ENCODE assay signal across 1 cellular context in genomic region chr1:205318231-205318991, GRCh38.
TF ChIP-seq lines count a peak whose summit lies in the region.

No MANE protein-coding gene starts in this region.

TF ChIP-seq in HepG2, 621 proteins besides CTCF, POLR2A, EP300 and RAD21 (continued from another document and continues in another):
- TF ChIP-seq, protein P1, sequence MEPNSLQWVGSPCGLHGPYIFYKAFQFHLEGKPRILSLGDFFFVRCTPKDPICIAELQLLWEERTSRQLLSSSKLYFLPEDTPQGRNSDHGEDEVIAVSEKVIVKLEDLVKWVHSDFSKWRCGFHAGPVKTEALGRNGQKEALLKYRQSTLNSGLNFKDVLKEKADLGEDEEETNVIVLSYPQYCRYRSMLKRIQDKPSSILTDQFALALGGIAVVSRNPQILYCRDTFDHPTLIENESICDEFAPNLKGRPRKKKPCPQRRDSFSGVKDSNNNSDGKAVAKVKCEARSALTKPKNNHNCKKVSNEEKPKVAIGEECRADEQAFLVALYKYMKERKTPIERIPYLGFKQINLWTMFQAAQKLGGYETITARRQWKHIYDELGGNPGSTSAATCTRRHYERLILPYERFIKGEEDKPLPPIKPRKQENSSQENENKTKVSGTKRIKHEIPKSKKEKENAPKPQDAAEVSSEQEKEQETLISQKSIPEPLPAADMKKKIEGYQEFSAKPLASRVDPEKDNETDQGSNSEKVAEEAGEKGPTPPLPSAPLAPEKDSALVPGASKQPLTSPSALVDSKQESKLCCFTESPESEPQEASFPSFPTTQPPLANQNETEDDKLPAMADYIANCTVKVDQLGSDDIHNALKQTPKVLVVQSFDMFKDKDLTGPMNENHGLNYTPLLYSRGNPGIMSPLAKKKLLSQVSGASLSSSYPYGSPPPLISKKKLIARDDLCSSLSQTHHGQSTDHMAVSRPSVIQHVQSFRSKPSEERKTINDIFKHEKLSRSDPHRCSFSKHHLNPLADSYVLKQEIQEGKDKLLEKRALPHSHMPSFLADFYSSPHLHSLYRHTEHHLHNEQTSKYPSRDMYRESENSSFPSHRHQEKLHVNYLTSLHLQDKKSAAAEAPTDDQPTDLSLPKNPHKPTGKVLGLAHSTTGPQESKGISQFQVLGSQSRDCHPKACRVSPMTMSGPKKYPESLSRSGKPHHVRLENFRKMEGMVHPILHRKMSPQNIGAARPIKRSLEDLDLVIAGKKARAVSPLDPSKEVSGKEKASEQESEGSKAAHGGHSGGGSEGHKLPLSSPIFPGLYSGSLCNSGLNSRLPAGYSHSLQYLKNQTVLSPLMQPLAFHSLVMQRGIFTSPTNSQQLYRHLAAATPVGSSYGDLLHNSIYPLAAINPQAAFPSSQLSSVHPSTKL (CRISPR knock-in tag; IDR thresholded peaks at IDR 0.05): peak; percentile 55
- TF ChIP-seq CAMTA2 (CRISPR knock-in tag; IDR thresholded peaks at IDR 0.05; ENCODE audit: borderline replicate concordance): no peak
- no peak for TF ChIP-seq ZNF704 (CRISPR knock-in tag; IDR thresholded peaks at IDR 0.05; ENCODE audit: borderline replicate concordance)
- no peak for TF ChIP-seq SMAD1 (CRISPR knock-in tag; IDR thresholded peaks at IDR 0.05; ENCODE audit: borderline replicate concordance, low read depth)
- TF ChIP-seq HNF4A (CRISPR knock-in tag; IDR thresholded peaks at IDR 0.05): peak; percentile 21; the same call in 1 of the 2 replicates
- no peak for TF ChIP-seq ZNF276 (CRISPR knock-in tag; IDR thresholded peaks at IDR 0.05; ENCODE audit: low read depth)
- peak; percentile 34; the same call in 1 of the 2 replicates for TF ChIP-seq TARDBP (CRISPR knock-in tag; IDR thresholded peaks at IDR 0.05)
- TF ChIP-seq ZSCAN12 (CRISPR knock-in tag; IDR thresholded peaks at IDR 0.05): no peak
- no peak for TF ChIP-seq MTF2 (CRISPR knock-in tag; IDR thresholded peaks at IDR 0.05; ENCODE audit: borderline replicate concordance)
- TF ChIP-seq SATB2 (CRISPR knock-in tag; IDR thresholded peaks at IDR 0.05): no peak
- no peak for TF ChIP-seq CREB3 (CRISPR knock-in tag; IDR thresholded peaks at IDR 0.05)
- TF ChIP-seq ZFYVE20 (CRISPR knock-in tag; IDR thresholded peaks at IDR 0.05; ENCODE audit: borderline replicate concordance, low read depth): no peak
- TF ChIP-seq RXRA (CRISPR knock-in tag; IDR thresholded peaks at IDR 0.05): no peak; the same call in 1 of the 2 replicates
- no peak for TF ChIP-seq FOXK1 (CRISPR knock-in tag; IDR thresholded peaks at IDR 0.05; ENCODE audit: borderline replicate concordance, low read depth)
- TF ChIP-seq NFKB2 (CRISPR knock-in tag; IDR thresholded peaks at IDR 0.05; ENCODE audit: borderline replicate concordance): no peak
- TF ChIP-seq ZNF550 (CRISPR knock-in tag; IDR thresholded peaks at IDR 0.05; ENCODE audit: borderline replicate concordance): no peak
- TF ChIP-seq CBX2 (IDR thresholded peaks at IDR 0.05; ENCODE audit: low read depth, low read length): no peak
- no peak for TF ChIP-seq CBX2 (CRISPR knock-in tag; IDR thresholded peaks at IDR 0.05; ENCODE audit: low read depth)
- no peak for TF ChIP-seq THYN1 (CRISPR knock-in tag; IDR thresholded peaks at IDR 0.05; ENCODE audit: borderline replicate concordance, low read depth)
- no peak for TF ChIP-seq ZFP36L1 (CRISPR knock-in tag; IDR thresholded peaks at IDR 0.05)
- no peak for TF ChIP-seq HIC2 (CRISPR knock-in tag; IDR thresholded peaks at IDR 0.05; ENCODE audit: low read depth)
- TF ChIP-seq TBX3 (IDR thresholded peaks at IDR 0.05; ENCODE audit: borderline replicate concordance): no peak
- TF ChIP-seq, protein P2, sequence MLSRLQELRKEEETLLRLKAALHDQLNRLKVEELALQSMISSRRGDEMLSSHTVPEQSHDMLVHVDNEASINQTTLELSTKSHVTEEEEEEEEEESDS (CRISPR knock-in tag; IDR thresholded peaks at IDR 0.05; ENCODE audit: borderline replicate concordance): no peak
- TF ChIP-seq ZBTB21 (CRISPR knock-in tag; IDR thresholded peaks at IDR 0.05): no peak
- no peak for TF ChIP-seq E2F2 (CRISPR knock-in tag; IDR thresholded peaks at IDR 0.05; ENCODE audit: borderline replicate concordance)
- no peak for TF ChIP-seq SOX6 (IDR thresholded peaks at IDR 0.05)
- TF ChIP-seq SOX6 (CRISPR knock-in tag; IDR thresholded peaks at IDR 0.05): no peak; the same call in 1 of the 2 replicates
- TF ChIP-seq HDAC2 (CRISPR knock-in tag; IDR thresholded peaks at IDR 0.05): peak; percentile 44; the same call in 1 of the 2 replicates
- no peak for TF ChIP-seq HOXA7 (CRISPR knock-in tag; IDR thresholded peaks at IDR 0.05)
- no peak for TF ChIP-seq ZNF614 (CRISPR knock-in tag; IDR thresholded peaks at IDR 0.05; ENCODE audit: borderline replicate concordance)
- TF ChIP-seq UBTF (CRISPR knock-in tag; IDR thresholded peaks at IDR 0.05): no peak
- TF ChIP-seq TFAP4 (IDR thresholded peaks at IDR 0.05; ENCODE audit: borderline replicate concordance, low read depth): peak; percentile 26; the same call in 1 of the 2 replicates
- TF ChIP-seq PRMT3 (CRISPR knock-in tag; IDR thresholded peaks at IDR 0.05; ENCODE audit: borderline replicate concordance, low read depth): no peak
- TF ChIP-seq MTERF4 (CRISPR knock-in tag; IDR thresholded peaks at IDR 0.05): no peak
- no peak for TF ChIP-seq ZNF616 (CRISPR knock-in tag; IDR thresholded peaks at IDR 0.05; ENCODE audit: low read depth)
- TF ChIP-seq ZMAT5 (CRISPR knock-in tag; IDR thresholded peaks at IDR 0.05; ENCODE audit: borderline replicate concordance, low read depth): no peak
- TF ChIP-seq GRHL1 (CRISPR knock-in tag; conservative IDR thresholded peaks at IDR 0.05): no peak
- no peak for TF ChIP-seq TBL1XR1 (IDR thresholded peaks at IDR 0.05; ENCODE audit: borderline replicate concordance, low read length, partially characterized antibody)
- no peak for TF ChIP-seq DR1 (CRISPR knock-in tag; IDR thresholded peaks at IDR 0.05)
- TF ChIP-seq SIX1 (CRISPR knock-in tag; IDR thresholded peaks at IDR 0.05; ENCODE audit: borderline replicate concordance): no peak; the same call in 1 of the 2 replicates
